Comparison of ENCODE assay signal across 1 cellular context in the genomic region with DNA sequence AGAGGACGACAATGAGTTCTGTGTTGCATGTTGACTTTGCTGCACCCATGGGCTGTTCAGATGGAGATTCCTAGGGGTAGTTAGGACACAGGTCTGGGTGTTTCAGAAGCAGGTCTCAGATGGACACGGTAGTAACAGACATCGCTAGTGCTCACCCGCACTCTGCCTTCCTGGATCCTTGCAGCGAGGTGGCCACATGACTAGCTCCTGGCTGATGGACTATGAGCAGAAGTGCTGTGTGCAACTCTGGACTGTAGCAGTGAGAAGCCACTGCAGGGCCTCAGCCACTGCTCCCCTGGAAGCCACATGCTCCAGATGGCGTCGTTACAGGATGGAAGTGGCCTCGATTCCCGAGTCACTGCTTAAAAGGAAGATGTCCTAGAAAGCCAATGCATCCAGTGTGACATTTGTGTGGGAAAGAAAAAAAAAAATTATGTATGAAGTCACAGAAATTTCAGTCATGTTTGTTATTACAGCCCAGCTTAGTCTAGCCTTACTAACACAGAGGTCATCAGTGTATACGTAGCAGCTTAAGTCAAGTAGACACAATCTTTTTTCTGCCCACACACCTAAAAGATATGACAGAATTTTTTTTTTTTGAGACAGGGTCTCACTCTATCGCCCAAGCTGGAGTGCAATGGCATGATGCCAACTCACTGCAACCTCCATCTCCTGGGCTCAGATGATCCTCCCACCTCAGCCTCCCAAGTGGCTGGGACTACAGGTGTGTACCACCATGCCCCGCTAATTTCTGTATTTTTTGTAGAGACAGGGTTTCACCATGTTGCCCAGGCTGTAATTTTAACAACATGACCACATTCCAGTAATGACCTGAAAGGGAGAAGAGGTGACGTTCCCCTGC.
TF ChIP-seq lines count a peak whose summit lies in the region.

No MANE protein-coding gene starts in this region.

TF ChIP-seq in GM23338, 12 proteins besides CTCF, POLR2A, EP300 and RAD21:
- TF ChIP-seq REST (IDR thresholded peaks at IDR 0.05; ENCODE audit: unreplicated experiment) (no peak), POLR2AphosphoS5 (IDR thresholded peaks at IDR 0.05; ENCODE audit: low read depth) (no peak), CREB1 (CRISPR knock-in tag; IDR thresholded peaks at IDR 0.05; ENCODE audit: low read depth) (no peak), ETS1 (IDR thresholded peaks at IDR 0.05) (no peak)
